In the genomic region with DNA sequence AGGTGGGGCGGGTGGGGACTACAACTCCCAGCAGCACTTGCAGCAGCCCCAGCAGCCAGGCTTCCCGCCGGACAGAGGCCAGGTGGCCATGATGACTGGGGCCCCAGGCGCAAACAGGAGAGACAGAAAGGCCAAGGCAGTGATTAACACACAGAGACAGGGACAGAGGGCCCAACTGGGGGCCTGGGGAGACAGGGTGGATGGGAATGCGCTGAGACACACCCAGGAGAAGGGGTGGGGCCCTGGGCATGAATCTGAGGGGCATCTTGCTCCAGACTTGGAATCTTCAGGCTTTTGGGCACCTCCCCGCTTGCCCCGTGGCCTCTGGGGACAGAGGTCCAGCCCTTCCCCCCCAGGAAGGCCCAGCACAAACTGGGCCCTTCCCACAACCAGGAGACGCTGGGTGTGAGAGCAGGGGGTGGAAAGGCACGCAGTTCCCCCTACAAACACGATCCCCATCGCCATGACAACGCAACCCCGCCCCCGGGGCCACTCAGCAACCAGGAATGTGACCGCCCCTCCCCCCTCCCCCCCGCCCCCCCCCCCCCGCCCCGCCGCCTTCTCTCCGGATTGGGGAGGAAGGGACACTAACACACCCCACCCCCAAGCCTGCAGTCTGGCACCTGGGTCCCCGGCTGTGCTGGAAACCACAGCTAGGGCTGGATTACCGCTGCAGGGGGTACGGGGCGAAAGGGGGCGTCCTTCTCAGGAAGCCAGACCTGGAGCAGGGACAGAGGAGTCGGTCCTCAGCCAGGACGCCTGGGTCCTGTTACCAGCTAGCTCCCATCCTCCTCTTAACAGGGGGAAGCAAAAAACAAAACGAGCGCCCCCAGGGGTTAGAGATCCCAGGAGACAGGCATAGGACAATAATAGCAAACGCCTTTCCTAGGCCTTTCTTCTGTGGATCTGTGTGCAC, we compare ENCODE assay signal across 8 cellular contexts. TPM values are rescaled to one million over a fixed set of nuclear protein-coding genes. Genes with fewer than 3 reads are reported as not detected.
A peak's percentile ranks its signal among the peaks of the same experiment; 100 is the strongest.
DNase-seq lines count a peak whose midpoint lies in the region; ATAC-seq, FAIRE-seq and TF ChIP-seq lines count a peak whose summit lies in the region.

No MANE protein-coding gene starts in this region.

- H3K9me3 Mint-ChIP-seq in dendritic cell treated with granulocyte-macrophage colony-stimulating factor and Interleukin-4, amounts not matched to agents 40 ng/mL and 50 ng/mL, for 4 days, result no peaks in the 10 kb centered on the region

- peaks cover 84% of the 10 kb centered on the region for H3K36me3 Mint-ChIP-seq in dendritic cell treated with granulocyte-macrophage colony-stimulating factor and Interleukin-4, amounts not matched to agents 40 ng/mL and 50 ng/mL, for 4 days (ENCODE audit: low read depth)

- H3K36me3 ChIP-seq in WERI-Rb-1 (peaks cover 78% of the 10 kb centered on the region), spleen (peaks cover 0 to 37% (median 30%) of the 10 kb centered on the region in 6 donors)

- intact Hi-C loops in dendritic cell treated with granulocyte-macrophage colony-stimulating factor and Interleukin-4, amounts not matched to agents 40 ng/mL and 50 ng/mL, for 4 days (cut with micrococcal nuclease), result no loop called here
- intact Hi-C loops in spleen (cut with DNase I; ENCODE audit: low total_unique reads), result no loop called here

- in situ Hi-C loops in GM13977 (cut with MboI; ENCODE audit: low pct_unique_long_range_greater_than_20kb, low sequenced_read_pairs, unreplicated experiment), result no loop called here

- no peaks in the 10 kb centered on the region for H3K27me3 ChIP-seq in WERI-Rb-1 (ENCODE audit: insufficient read depth, low read depth, severe bottlenecking)
- H3K27me3 ChIP-seq in spleen (replicated peaks in 1 of 7), result no peaks in the 10 kb centered on the region

- peak overlapping the region; percentile 92 for H3K4me2 ChIP-seq in A549

- peak overlapping the region; percentile 90 for H3K4me3 Mint-ChIP-seq in dendritic cell treated with granulocyte-macrophage colony-stimulating factor and Interleukin-4, amounts not matched to agents 40 ng/mL and 50 ng/mL, for 4 days

- WGBS in A549 (ENCODE audit: missing lambda C conversion rate), result 3% methylated on average over 10 of the region's 30 CpGs
- 6 to 14% (median 9%) methylated on average over 13 to 24 of the region's 30 CpGs for WGBS in spleen, 5 donors

- H3K27ac ChIP-seq in A549 (peak overlapping the region; percentile 99 to 100), WERI-Rb-1 (peak overlapping the region; percentile 99), spleen (peak overlapping the region; percentile 87 to 97 (median 94))

- peak in 1 of 2 experiments; percentile 64; a peak in 1 of 5 replicates for TF ChIP-seq EP300 in A549 (IDR thresholded peaks at IDR 0.05)

- TF ChIP-seq CTCF in A549 (IDR thresholded peaks at IDR 0.05) (peak; percentile 47), GM13977 (IDR thresholded peaks at IDR 0.05; ENCODE audit: extremely low read depth, insufficient read depth, missing control alignments) (peak; percentile 19), WERI-Rb-1 (IDR thresholded peaks at IDR 0.05; ENCODE audit: low read depth, low read length) (peak; percentile 58), spleen (IDR thresholded peaks at IDR 0.05 in 8 of 11, conservative IDR thresholded peaks at IDR 0.05 in 3 of 11) (no peak)

- H3K4me1 Mint-ChIP-seq in dendritic cell treated with granulocyte-macrophage colony-stimulating factor and Interleukin-4, amounts not matched to agents 40 ng/mL and 50 ng/mL, for 4 days (ENCODE audit: low read depth), result peaks cover 80% of the 10 kb centered on the region

- TF ChIP-seq RAD21 in A549 (conservative IDR thresholded peaks at IDR 0.05 in 1 of 2, IDR thresholded peaks at IDR 0.05 in 1 of 2), result peak in 1 of 2 experiments; percentile 3; a peak in 1 of 5 replicates

- H3K4me3 ChIP-seq in A549 (peak overlapping the region; percentile 92), WERI-Rb-1 (ENCODE audit: low read depth, low read length) (peak overlapping the region; percentile 87), spleen (peak overlapping the region; percentile 28 to 99 (median 40))

- FAIRE-seq in A549 (lab: Jason Lieb, UNC), result no peak

- peak overlapping the region; percentile 92 for H3K27ac Mint-ChIP-seq in dendritic cell treated with granulocyte-macrophage colony-stimulating factor and Interleukin-4, amounts not matched to agents 40 ng/mL and 50 ng/mL, for 4 days

- H3K9me3 ChIP-seq in A549 (no peaks in the 10 kb centered on the region), WERI-Rb-1 (ENCODE audit: severe bottlenecking) (no peaks in the 10 kb centered on the region), spleen (no peaks in the 10 kb centered on the region)

- H3K4me1 ChIP-seq in A549 (peaks cover 45% of the 10 kb centered on the region), spleen (peaks cover 41 to 87% (median 58%) of the 10 kb centered on the region in 6 donors)

- no peaks in the 10 kb centered on the region for H3K27me3 Mint-ChIP-seq in dendritic cell treated with granulocyte-macrophage colony-stimulating factor and Interleukin-4, amounts not matched to agents 40 ng/mL and 50 ng/mL, for 4 days

- POLR2A ChIA-PET in A549 (lab: Yijun Ruan, JAX), result interaction anchor here (0.8 to 3.1 kb wide), 5 partner anchors 14 to 86 kb away, joined by 3 to 21 read pairs (median 7); partner anchors contain the start of genes ISG20L2, METTL25B and PRCC

- ATAC-seq in A549 (peak; percentile 63 to 70), HG02678 (IDR thresholded peaks at IDR 0.05; ENCODE audit: unreplicated experiment) (no peak)

- CTCF ChIA-PET in A549 (lab: Yijun Ruan, JAX), result interaction anchor here (0.5 to 10.5 kb wide), 12 partner anchors 8 to 113 kb away, joined by 3 to 130 read pairs (median 4); partner anchors contain the start of genes ISG20L2 and METTL25B

- peak; percentile 90 to 95 for DNase-seq in A549 (ENCODE audit: low read depth in 1 of 2, low spot score in 1 of 2)
- DNase-seq in GM13977 (ENCODE audit: low spot score), result peak; percentile 71
- DNase-seq in NCI-H2081 treated with DMSO at 0.1 percent for 48 hours (lab: John Stamatoyannopoulos, UW), result peak; percentile 77
- peak; percentile 99 for DNase-seq in WERI-Rb-1
- DNase-seq in kidney tubule cell (ENCODE audit: low spot score), result peak; percentile 98
- peak; percentile 90 for DNase-seq in spleen

- TF ChIP-seq POLR2A in A549 (IDR thresholded peaks at IDR 0.05; ENCODE audit: low read length), result peak; percentile 15; the same call in 1 of the 2 replicates
- TF ChIP-seq POLR2A in spleen (IDR thresholded peaks at IDR 0.05), result no peak

TF ChIP-seq in A549, 52 proteins besides CTCF, POLR2A, EP300 and RAD21 (continues in another document):
- TF ChIP-seq BHLHE40 (IDR thresholded peaks at IDR 0.05; ENCODE audit: low read depth, low read length), result no peak
- TF ChIP-seq MAX (IDR thresholded peaks at IDR 0.05), result peak; percentile 63
- TF ChIP-seq TFCP2L1 (CRISPR knock-in tag; IDR thresholded peaks at IDR 0.05), result peak; percentile 85; the same call in 1 of the 2 replicates
- TF ChIP-seq SMC3 (IDR thresholded peaks at IDR 0.05), result peak; percentile 19; the same call in 1 of the 3 replicates
- peak; percentile 66; the same call in 1 of the 2 replicates for TF ChIP-seq HOXB5 (CRISPR knock-in tag; IDR thresholded peaks at IDR 0.05)
- TF ChIP-seq CHD4 (IDR thresholded peaks at IDR 0.05; ENCODE audit: borderline replicate concordance), result no peak

RNA-seq across cellular contexts. Expression of gene HDGF, which starts 4.5 kb away (rescaled TPM):
- polyA plus RNA-seq in A549 (2011; rRNA removed), result 271 and 299 TPM in 2 replicates
- polyA plus RNA-seq in A549 (2012; cell fraction: cytosol; rRNA removed), result 178 and 186 TPM in 2 replicates
- polyA plus RNA-seq in A549 (2012; cell fraction: nucleus; rRNA removed), result 105 and 131 TPM in 2 replicates
- polyA plus RNA-seq in A549 (2017; fragmentation: RNase III; extraction: RNeasy Plus Mini Kit Qiagen cat#74134 plus additional on column Dnase treatment), result 404 to 428 TPM (median 419 TPM) in 3 replicates
- polyA minus RNA-seq in A549 (2011; rRNA and poly(A)+ RNA removed), result 169 and 184 TPM in 2 replicates
- total RNA-seq in spleen, result 100 to 1,000 TPM in 4 of 7 donors, 10 to 100 TPM in 3; 80.9 to 143 (median 110) TPM
- 100 to 1,000 TPM in 1 of 3 donors, 10 to 100 TPM in 2; 48.8 to 100 (median 66.0) TPM for polyA plus RNA-seq in spleen

RNA-seq across cellular contexts. Expression of gene MRPL24, which starts 6.1 kb away (rescaled TPM):
- polyA plus RNA-seq in A549 (2011; rRNA removed) (170 and 246 TPM in 2 replicates), A549 (2017; fragmentation: RNase III; extraction: RNeasy Plus Mini Kit Qiagen cat#74134 plus additional on column Dnase treatment) (195 to 207 TPM (median 198 TPM) in 3 replicates), spleen (10 to 100 TPM; 64.8 to 83.5 (median 82.8) TPM)
- polyA plus RNA-seq in A549 (2012; cell fraction: cytosol; rRNA removed), result 174 and 183 TPM in 2 replicates
- 74.5 and 122 TPM in 2 replicates for polyA plus RNA-seq in A549 (2012; cell fraction: nucleus; rRNA removed)
- 53.9 and 86.1 TPM in 2 replicates for polyA minus RNA-seq in A549 (2011; rRNA and poly(A)+ RNA removed)
- total RNA-seq in spleen, result 10 to 100 TPM; 15.2 to 45.3 (median 37.3) TPM

RNA-seq across cellular contexts. Expression of gene ISG20L2, which starts 18.4 kb away (rescaled TPM):
- 42.5 and 55.7 TPM in 2 replicates for polyA plus RNA-seq in A549 (2011; rRNA removed)
- polyA plus RNA-seq in A549 (2012; cell fraction: cytosol; rRNA removed), result 29.2 and 35.7 TPM in 2 replicates
- 12.5 and 17.9 TPM in 2 replicates for polyA plus RNA-seq in A549 (2012; cell fraction: nucleus; rRNA removed)
- 27.6 to 31.4 TPM (median 29.6 TPM) in 3 replicates for polyA plus RNA-seq in A549 (2017; fragmentation: RNase III; extraction: RNeasy Plus Mini Kit Qiagen cat#74134 plus additional on column Dnase treatment)
- polyA minus RNA-seq in A549 (2011; rRNA and poly(A)+ RNA removed), result 44.0 and 56.0 TPM in 2 replicates
- 10 to 100 TPM; 24.0 to 46.7 (median 33.8) TPM for total RNA-seq in spleen
- 10 to 100 TPM in 1 of 3 donors, 1 to 10 TPM in 2; 6.6 to 14.4 (median 9.8) TPM for polyA plus RNA-seq in spleen

RNA-seq across cellular contexts. Expression of gene METTL25B, which starts 18.7 kb away (rescaled TPM):
- polyA plus RNA-seq in A549 (2011; rRNA removed) (18.5 and 22.1 TPM in 2 replicates), A549 (2017; fragmentation: RNase III; extraction: RNeasy Plus Mini Kit Qiagen cat#74134 plus additional on column Dnase treatment) (15.7 to 21.7 TPM (median 16.7 TPM) in 3 replicates), spleen (10 to 100 TPM; 33.0 to 43.8 (median 42.9) TPM)
- polyA plus RNA-seq in A549 (2012; cell fraction: cytosol; rRNA removed), result 19.4 and 21.3 TPM in 2 replicates
- polyA plus RNA-seq in A549 (2012; cell fraction: nucleus; rRNA removed), result 34.1 and 34.8 TPM in 2 replicates
- 19.6 and 21.6 TPM in 2 replicates for polyA minus RNA-seq in A549 (2011; rRNA and poly(A)+ RNA removed)
- 10 to 100 TPM; 23.2 to 41.1 (median 32.4) TPM for total RNA-seq in spleen

RNA-seq across cellular contexts. Expression of gene PRCC, which starts 20.4 kb away (rescaled TPM):
- polyA plus RNA-seq in A549 (2011; rRNA removed) (52.0 and 65.3 TPM in 2 replicates), A549 (2017; fragmentation: RNase III; extraction: RNeasy Plus Mini Kit Qiagen cat#74134 plus additional on column Dnase treatment) (42.8 to 45.5 TPM (median 44.5 TPM) in 3 replicates), spleen (10 to 100 TPM; 39.1 to 55.9 (median 52.5) TPM)
- 54.9 and 62.9 TPM in 2 replicates for polyA plus RNA-seq in A549 (2012; cell fraction: cytosol; rRNA removed)
- polyA plus RNA-seq in A549 (2012; cell fraction: nucleus; rRNA removed), result 39.8 and 50.8 TPM in 2 replicates
- 98.3 and 148 TPM in 2 replicates for polyA minus RNA-seq in A549 (2011; rRNA and poly(A)+ RNA removed)
- 10 to 100 TPM; 45.4 to 64.6 (median 57.9) TPM for total RNA-seq in spleen

Comparison
In these comparisons a context has a peak if more than half of its experiments do, and no peak if none do; other contexts are left out.
1. H3K4me3 ChIP-seq: peak in every context shown above with its lines; median percentile 92 in A549; 87 in WERI-Rb-1; 40 in spleen.
2. CTCF ChIP-seq: peak in A549 (single experiment), GM13977 (single experiment) and WERI-Rb-1 (single experiment); none in spleen (0 of 11).
3. Peak in every context shown above with its lines, with median percentiles within 50 percentile points of each other: DNase-seq and H3K27ac ChIP-seq.